ENCODE assay signal across 1 cellular context in genomic region chr6:28923318-28924102, GRCh38.
TF ChIP-seq lines count a peak whose summit lies in the region.

Gene TRIM27 (minus strand): TSS chr6:28923985. CDS start chr6:28923632, 353 bp downstream.

TF ChIP-seq in HEK293, 187 proteins besides CTCF, POLR2A, EP300 and RAD21 (continued from another document):
- TF ChIP-seq, protein P1, sequence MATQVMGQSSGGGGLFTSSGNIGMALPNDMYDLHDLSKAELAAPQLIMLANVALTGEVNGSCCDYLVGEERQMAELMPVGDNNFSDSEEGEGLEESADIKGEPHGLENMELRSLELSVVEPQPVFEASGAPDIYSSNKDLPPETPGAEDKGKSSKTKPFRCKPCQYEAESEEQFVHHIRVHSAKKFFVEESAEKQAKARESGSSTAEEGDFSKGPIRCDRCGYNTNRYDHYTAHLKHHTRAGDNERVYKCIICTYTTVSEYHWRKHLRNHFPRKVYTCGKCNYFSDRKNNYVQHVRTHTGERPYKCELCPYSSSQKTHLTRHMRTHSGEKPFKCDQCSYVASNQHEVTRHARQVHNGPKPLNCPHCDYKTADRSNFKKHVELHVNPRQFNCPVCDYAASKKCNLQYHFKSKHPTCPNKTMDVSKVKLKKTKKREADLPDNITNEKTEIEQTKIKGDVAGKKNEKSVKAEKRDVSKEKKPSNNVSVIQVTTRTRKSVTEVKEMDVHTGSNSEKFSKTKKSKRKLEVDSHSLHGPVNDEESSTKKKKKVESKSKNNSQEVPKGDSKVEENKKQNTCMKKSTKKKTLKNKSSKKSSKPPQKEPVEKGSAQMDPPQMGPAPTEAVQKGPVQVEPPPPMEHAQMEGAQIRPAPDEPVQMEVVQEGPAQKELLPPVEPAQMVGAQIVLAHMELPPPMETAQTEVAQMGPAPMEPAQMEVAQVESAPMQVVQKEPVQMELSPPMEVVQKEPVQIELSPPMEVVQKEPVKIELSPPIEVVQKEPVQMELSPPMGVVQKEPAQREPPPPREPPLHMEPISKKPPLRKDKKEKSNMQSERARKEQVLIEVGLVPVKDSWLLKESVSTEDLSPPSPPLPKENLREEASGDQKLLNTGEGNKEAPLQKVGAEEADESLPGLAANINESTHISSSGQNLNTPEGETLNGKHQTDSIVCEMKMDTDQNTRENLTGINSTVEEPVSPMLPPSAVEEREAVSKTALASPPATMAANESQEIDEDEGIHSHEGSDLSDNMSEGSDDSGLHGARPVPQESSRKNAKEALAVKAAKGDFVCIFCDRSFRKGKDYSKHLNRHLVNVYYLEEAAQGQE (tag by site-specific recombination; IDR thresholded peaks at IDR 0.05): peak; percentile 35; the same call in 1 of the 2 replicates
- TF ChIP-seq OVOL3 (tag by site-specific recombination; IDR thresholded peaks at IDR 0.05) (no peak), RBAK (tag by site-specific recombination; IDR thresholded peaks at IDR 0.05) (no peak), HOXA7 (CRISPR knock-in tag; IDR thresholded peaks at IDR 0.05; ENCODE audit: borderline replicate concordance) (peak; percentile 83; the same call in 1 of the 2 replicates), ZNF10 (tag by site-specific recombination; IDR thresholded peaks at IDR 0.05) (no peak), GLIS2 (tag by site-specific recombination; IDR thresholded peaks at IDR 0.05) (no peak), SETDB1 (IDR thresholded peaks at IDR 0.05; ENCODE audit: insufficient read length, low read length) (no peak), FEZF1 (tag by site-specific recombination; IDR thresholded peaks at IDR 0.05) (no peak)
